Comparison of ENCODE assay signal across 29 cellular contexts in genomic region chr2:29343830-29344229, GRCh38.
DNase-seq lines count a peak whose midpoint lies in the region; ATAC-seq and TF ChIP-seq lines count a peak whose summit lies in the region.
"Had no signal": no experiment of that assay in that cellular context is flagged by ENCODE, and none has a peak within 500 bp of the region (broad histone marks: within the 10 kb centered on the region; RNA-seq: fewer than 3 reads in every experiment).

No MANE protein-coding gene starts in this region.

- H3K27ac ChIP-seq in C4-2B (no peak overlapping the region), PC-3 (ENCODE audit: low read length) (no peak overlapping the region)
- H3K27ac ChIP-seq: ascending aorta, coronary artery, GM23248, neutrophil, PC-9, tibial artery had no signal

- no peak overlapping the region for H3K9ac ChIP-seq in PC-3 (ENCODE audit: low read length)
- H3K9ac ChIP-seq: GM23248 had no signal

- intact Hi-C loops in PC-3 (cut with micrococcal nuclease): no loop called here
- intact Hi-C loops in activated CD4-positive, alpha-beta T cell treated with anti-CD3 and anti-CD28 coated beads, Interleukin-2, amount 10 ng/mL, durations not matched to agents 24 days and 14 days (cut with micrococcal nuclease): no loop called here

- H4K20me1 ChIP-seq in PC-3 (ENCODE audit: low read length): no peaks in the 10 kb centered on the region

- TF ChIP-seq CTCF in C4-2B (conservative IDR thresholded peaks at IDR 0.05): 0 out of 2 replicates have a peak, but pooled peaks have one; percentile 15
- TF ChIP-seq CTCF in PC-3 (conservative IDR thresholded peaks at IDR 0.05; ENCODE audit: low read depth, low read length): peak; percentile 38; the same call in 1 of the 2 replicates
- peak; percentile 43 for TF ChIP-seq CTCF in epithelial cell of proximal tubule (conservative IDR thresholded peaks at IDR 0.05; ENCODE audit: low read depth, low read length)

- H3K27ac Mint-ChIP-seq in activated CD4-positive, alpha-beta T cell treated with anti-CD3 and anti-CD28 coated beads, Interleukin-2, amount 10 ng/mL, durations not matched to agents 24 days and 14 days: no peak overlapping the region
- H3K27ac Mint-ChIP-seq: activated CD4-positive, alpha-beta T cell treated with anti-CD3 and anti-CD28 coated beads, Interleukin-2, amount 10 ng/mL, durations not matched to agents 7 days and 5 days; activated naive CD8-positive, alpha-beta T cell treated with anti-CD3 and anti-CD28 coated beads, Interleukin-2, amount 10 ng/mL, durations not matched to agents 7 days and 5 days; CD4-positive, CD25-positive, alpha-beta regulatory T cell; progenitor cell of endocrine pancreas had no signal

- H3K4me3 ChIP-seq in H7 (ENCODE audit: insufficient read depth, low read depth, low read length) (no peak overlapping the region), PC-3 (ENCODE audit: low read length) (no peak overlapping the region), epithelial cell of proximal tubule (ENCODE audit: low read depth, low read length) (no peak overlapping the region)
- H3K4me3 ChIP-seq: ascending aorta, coronary artery, GM23248, K562, PC-9, tibial artery had no signal

- no peaks in the 10 kb centered on the region for H3K79me2 ChIP-seq in PC-3 (ENCODE audit: low read length)

- H3K9me2 ChIP-seq in PC-3 (replicated peaks; ENCODE audit: low read length): no peaks in the 10 kb centered on the region

- CTCF ChIA-PET in PC-3 (lab: Charles Lee): no interaction called here

- peak; percentile 32 for DNase-seq in H7
- DNase-seq in PC-3: no peak
- no peak for DNase-seq in epithelial cell of proximal tubule (ENCODE audit: low read depth)
- no peak for DNase-seq in DMS53 (lab: John Stamatoyannopoulos, UW)
- no peak for DNase-seq in activated T-cell treated with anti-CD3 and anti-CD28 coated beads, Interleukin-2, amount 50 U/mL, for 48 hours
- no peak for DNase-seq in stimulated activated CD4-positive, alpha-beta T cell treated with anti-CD3 and anti-CD28 coated beads, Interleukin-4, amount 100 ng/mL, for 1 hour
- no peak for DNase-seq in activated CD4-positive, alpha-beta T cell treated with anti-CD3 and anti-CD28 coated beads, Interleukin-2, amount 10 ng/mL, durations not matched to agents 24 days and 14 days
- DNase-seq: activated CD4-positive, alpha-beta T cell treated with anti-CD3 and anti-CD28 coated beads, Interleukin-2, amount 10 ng/mL, durations not matched to agents 7 days and 5 days; activated gamma-delta T cell treated with Interleukin-2 at 50 U/mL for 16 hours; activated naive CD8-positive, alpha-beta T cell treated with anti-CD3 and anti-CD28 coated beads, Interleukin-2, amount 10 ng/mL, durations not matched to agents 7 days and 5 days; activated T-cell treated with anti-CD3 and anti-CD28 coated beads, Interleukin-2, amount 50 U/mL, for 1 hour; CD4-positive, CD25-positive, alpha-beta regulatory T cell; effector CD8-positive, alpha-beta T cell; erythroblast; GM23248; NCI-H1092 treated with DMSO at 0.1 percent for 48 hours; NCI-H510A treated with DMSO at 0.1 percent for 48 hours; NK-92 treated with Interleukin-12 subunit alpha and Interleukin-12 subunit beta, amount 100 ng/mL, for 24 hours; Right ventricle myocardium superior; stimulated activated CD4-positive, alpha-beta T cell treated with anti-CD3 and anti-CD28 coated beads, Interleukin-4, amount 100 ng/mL, for 4 hours; T-helper 9 cell had no signal

- H3K27me3 ChIP-seq in H7 (ENCODE audit: control insufficient read depth, insufficient read depth, low read length) (no peaks in the 10 kb centered on the region), PC-3 (ENCODE audit: low read length) (no peaks in the 10 kb centered on the region)
- H3K27me3 ChIP-seq: ascending aorta, neutrophil, tibial artery had no signal

- H3K4me1 ChIP-seq in PC-3 (ENCODE audit: insufficient read depth, low read length): no peaks in the 10 kb centered on the region
- H3K4me1 ChIP-seq: ascending aorta, tibial artery had no signal

- H3K27me3 Mint-ChIP-seq in activated CD4-positive, alpha-beta T cell treated with anti-CD3 and anti-CD28 coated beads, Interleukin-2, amount 10 ng/mL, durations not matched to agents 24 days and 14 days: peaks cover 25% of the 10 kb centered on the region

- H3K9me3 Mint-ChIP-seq in activated CD4-positive, alpha-beta T cell treated with anti-CD3 and anti-CD28 coated beads, Interleukin-2, amount 10 ng/mL, durations not matched to agents 24 days and 14 days: no peaks in the 10 kb centered on the region
- H3K9me3 Mint-ChIP-seq: activated CD4-positive, alpha-beta T cell treated with anti-CD3 and anti-CD28 coated beads, Interleukin-2, amount 10 ng/mL, durations not matched to agents 7 days and 5 days; activated naive CD8-positive, alpha-beta T cell treated with anti-CD3 and anti-CD28 coated beads, Interleukin-2, amount 10 ng/mL, durations not matched to agents 7 days and 5 days had no signal

- POLR2A ChIA-PET in PC-3 (lab: Charles Lee; ENCODE audit: unreplicated experiment): no interaction called here

- H3K36me3 ChIP-seq in H7 (replicated peaks; ENCODE audit: control insufficient read depth, insufficient read depth, low read length) (no peaks in the 10 kb centered on the region), PC-3 (ENCODE audit: low read depth, low read length) (no peaks in the 10 kb centered on the region)
- H3K36me3 ChIP-seq: ascending aorta, neutrophil, tibial artery had no signal

- no TSS peak for BruUV-seq in PC-3 (replicated peaks; lab: Mats Ljungman, UMichigan)

- H3K4me1 Mint-ChIP-seq in activated CD4-positive, alpha-beta T cell treated with anti-CD3 and anti-CD28 coated beads, Interleukin-2, amount 10 ng/mL, durations not matched to agents 24 days and 14 days: no peaks in the 10 kb centered on the region
- H3K4me1 Mint-ChIP-seq: activated CD4-positive, alpha-beta T cell treated with anti-CD3 and anti-CD28 coated beads, Interleukin-2, amount 10 ng/mL, durations not matched to agents 7 days and 5 days; activated naive CD8-positive, alpha-beta T cell treated with anti-CD3 and anti-CD28 coated beads, Interleukin-2, amount 10 ng/mL, durations not matched to agents 7 days and 5 days; CD4-positive, CD25-positive, alpha-beta regulatory T cell had no signal

- no peaks in the 10 kb centered on the region for H3K9me3 ChIP-seq in PC-3 (ENCODE audit: low read length)
- H3K9me3 ChIP-seq: ascending aorta, neutrophil, tibial artery had no signal

- ATAC-seq in PC-3: no peak
- ATAC-seq: K562 had no signal

- H3F3A ChIP-seq in PC-3 (ENCODE audit: low read length, unreplicated experiment): no peaks in the 10 kb centered on the region

- H3K36me3 Mint-ChIP-seq in activated CD4-positive, alpha-beta T cell treated with anti-CD3 and anti-CD28 coated beads, Interleukin-2, amount 10 ng/mL, durations not matched to agents 24 days and 14 days (ENCODE audit: low read depth): no peaks in the 10 kb centered on the region
- H3K36me3 Mint-ChIP-seq: activated naive CD8-positive, alpha-beta T cell treated with anti-CD3 and anti-CD28 coated beads, Interleukin-2, amount 10 ng/mL, durations not matched to agents 7 days and 5 days; CD4-positive, CD25-positive, alpha-beta regulatory T cell had no signal

- H3K4me3 Mint-ChIP-seq in activated CD4-positive, alpha-beta T cell treated with anti-CD3 and anti-CD28 coated beads, Interleukin-2, amount 10 ng/mL, durations not matched to agents 24 days and 14 days: no peak overlapping the region
- H3K4me3 Mint-ChIP-seq: activated CD4-positive, alpha-beta T cell treated with anti-CD3 and anti-CD28 coated beads, Interleukin-2, amount 10 ng/mL, durations not matched to agents 7 days and 5 days; activated naive CD8-positive, alpha-beta T cell treated with anti-CD3 and anti-CD28 coated beads, Interleukin-2, amount 10 ng/mL, durations not matched to agents 7 days and 5 days; CD4-positive, CD25-positive, alpha-beta regulatory T cell had no signal

- no peak overlapping the region for H3K4me2 ChIP-seq in PC-3 (ENCODE audit: low read length)
- H3K4me2 ChIP-seq: PC-9 had no signal

- no peak overlapping the region for H2AFZ ChIP-seq in PC-3 (ENCODE audit: low read length)
- H2AFZ ChIP-seq: GM23248, PC-9 had no signal
